ENCODE assay signal across 9 cellular contexts in genomic region chr4:15755781-15756180, GRCh38. TPM values are rescaled to one million over a fixed set of nuclear protein-coding genes. Genes with fewer than 3 reads are reported as not detected.
DNase-seq lines count a peak whose midpoint lies in the region; ATAC-seq and TF ChIP-seq lines count a peak whose summit lies in the region.
"Had no signal": no experiment of that assay in that cellular context is flagged by ENCODE, and none has a peak within 500 bp of the region (broad histone marks: within the 10 kb centered on the region; RNA-seq: fewer than 3 reads in every experiment).

No MANE protein-coding gene starts in this region.

- no peaks in the 10 kb centered on the region for H4K20me1 ChIP-seq in SK-N-SH (ENCODE audit: insufficient read depth)

- no peak for TF ChIP-seq RAD21 in SK-N-SH (IDR thresholded peaks at IDR 0.05; ENCODE audit: low read length)

- H3K79me1 ChIP-seq in mesenchymal stem cell (replicated peaks; ENCODE audit: low read length, poor library complexity, severe bottlenecking) = no peaks in the 10 kb centered on the region

- no peak overlapping the region for H3K4me3 ChIP-seq in SK-N-SH (ENCODE audit: low read depth in 2 of 2, low read length in 1 of 2)
- no peak overlapping the region for H3K4me3 ChIP-seq in mesenchymal stem cell (ENCODE audit: insufficient read depth in 1 of 2, low read depth in 1 of 2, low read length in 2 of 2)
- H3K4me3 ChIP-seq in upper lobe of left lung = no peak overlapping the region

- H3K14ac ChIP-seq in mesenchymal stem cell (ENCODE audit: low read length in 2 of 2) = no peak overlapping the region

- no peak overlapping the region for H4K8ac ChIP-seq in mesenchymal stem cell (ENCODE audit: low read length)

- DNase-seq in SK-N-SH = no peak
- DNase-seq in H4 (ENCODE audit: low spot score) = peak; percentile 47
- peak; percentile 54 for DNase-seq in M059J (ENCODE audit: low read depth)
- DNase-seq in mesenchymal stem cell = peak; percentile 56
- DNase-seq in KBM-7 = no peak
- DNase-seq in upper lobe of left lung = no peak

- no peaks in the 10 kb centered on the region for H3F3A ChIP-seq in SK-N-SH (replicated peaks; ENCODE audit: insufficient read depth)

- H3K9ac ChIP-seq in SK-N-SH (no peak overlapping the region), mesenchymal stem cell (ENCODE audit: low read length) (no peak overlapping the region)

- no peak for ATAC-seq in SK-N-SH treated with all-trans-retinoic acid at 6 μM for 48 hours
- ATAC-seq in upper lobe of left lung (ENCODE audit: low FRiP score in 2 of 2) = no peak
- ATAC-seq in GM18868 (IDR thresholded peaks at IDR 0.05; ENCODE audit: unreplicated experiment) = no peak

- H3K79me2 ChIP-seq in SK-N-SH (ENCODE audit: insufficient read depth) = no peaks in the 10 kb centered on the region

- no peak for TF ChIP-seq POLR2A in upper lobe of left lung (IDR thresholded peaks at IDR 0.05)

- H2BK120ac ChIP-seq in mesenchymal stem cell (ENCODE audit: low read depth, low read length) = no peak overlapping the region

- no peak overlapping the region for H3K23ac ChIP-seq in mesenchymal stem cell (ENCODE audit: low read length in 2 of 2)

- no peak for TF ChIP-seq EP300 in SK-N-SH (IDR thresholded peaks at IDR 0.05; ENCODE audit: borderline replicate concordance in 1 of 2, low read depth in 1 of 2, low read length in 1 of 2)
- TF ChIP-seq EP300 in upper lobe of left lung (IDR thresholded peaks at IDR 0.05) = no peak

- no peak overlapping the region for H3K18ac ChIP-seq in mesenchymal stem cell (ENCODE audit: low read depth in 1 of 2, low read length in 2 of 2)

- no peak overlapping the region for H2BK15ac ChIP-seq in mesenchymal stem cell (ENCODE audit: low read depth, poor library complexity, severe bottlenecking)

- TF ChIP-seq CTCF in SK-N-SH (IDR thresholded peaks at IDR 0.05) = no peak
- no peak for TF ChIP-seq CTCF in upper lobe of left lung (IDR thresholded peaks at IDR 0.05)

- no peak overlapping the region for H3K4ac ChIP-seq in mesenchymal stem cell (ENCODE audit: low read depth in 1 of 2, low read length in 2 of 2)

- in situ Hi-C loops in KBM-7 (cut with MboI; ENCODE audit: low pct_unique_long_range_greater_than_20kb, low sequenced_read_pairs) = no loop called here

- H2BK12ac ChIP-seq in mesenchymal stem cell (ENCODE audit: low read length in 2 of 2) = no peak overlapping the region

- H3K36me3 ChIP-seq in SK-N-SH (replicated peaks in 1 of 2; ENCODE audit: control insufficient read depth in 1 of 2, insufficient read depth in 2 of 2, low read length in 1 of 2) (no peaks in the 10 kb centered on the region), mesenchymal stem cell (ENCODE audit: control insufficient read depth in 1 of 2, insufficient read depth in 2 of 2, low read depth in 1 of 2, low read length in 2 of 2) (no peaks in the 10 kb centered on the region), upper lobe of left lung (no peaks in the 10 kb centered on the region)

- H2AK5ac ChIP-seq in mesenchymal stem cell (ENCODE audit: low read length, severe bottlenecking) = no peak overlapping the region

- H3K4me2 ChIP-seq in SK-N-SH (no peak overlapping the region), mesenchymal stem cell (ENCODE audit: low read length, poor library complexity, severe bottlenecking) (no peak overlapping the region)

- 0 out of 2 replicates have a peak overlapping the region, but pooled peaks have one; percentile 4 for H2AFZ ChIP-seq in SK-N-SH (ENCODE audit: low read depth)
- H2AFZ ChIP-seq in mesenchymal stem cell (ENCODE audit: low read depth, low read length) = no peak overlapping the region

- H3K4me1 ChIP-seq in SK-N-SH (ENCODE audit: control insufficient read depth in 1 of 2, insufficient read depth in 2 of 2, low read depth in 1 of 2, low read length in 1 of 2) (no peaks in the 10 kb centered on the region), mesenchymal stem cell (ENCODE audit: control insufficient read depth, insufficient read depth, low read depth, low read length) (peaks cover 6% of the 10 kb centered on the region), upper lobe of left lung (peaks cover 5 to 14% (median 9%) of the 10 kb centered on the region in 4 donors)

- WGBS in SK-N-SH (ENCODE audit: low lambda C conversion rate) = 49% methylated on average over 1 of the region's 1 CpG
- WGBS in mesenchymal stem cell = 60% methylated on average over 1 of the region's 1 CpG
- 59 to 79% methylated on average over 1 of the region's 1 CpG for whole genome bisulfite sequencing in upper lobe of left lung, 2 donors

- H3K9me2 ChIP-seq in SK-N-SH = no peaks in the 10 kb centered on the region

- H3K27me3 ChIP-seq in SK-N-SH (ENCODE audit: insufficient read depth) = no peaks in the 10 kb centered on the region
- no peaks in the 10 kb centered on the region for H3K27me3 ChIP-seq in mesenchymal stem cell (ENCODE audit: control insufficient read depth in 1 of 2, insufficient read depth in 1 of 2, low read length in 2 of 2)
- no peaks in the 10 kb centered on the region for H3K27me3 ChIP-seq in upper lobe of left lung

- H2BK5ac ChIP-seq in mesenchymal stem cell (ENCODE audit: low read depth, low read length, poor library complexity, severe bottlenecking) = no peak overlapping the region

- H3K9me3 ChIP-seq in SK-N-SH (no peaks in the 10 kb centered on the region), mesenchymal stem cell (ENCODE audit: control insufficient read depth, low read length) (no peaks in the 10 kb centered on the region), upper lobe of left lung (no peaks in the 10 kb centered on the region)

- CTCF ChIA-PET in SK-N-SH (lab: Yijun Ruan, JAX) = interaction anchor here (1.2 kb wide), 1 partner anchor 50 kb away, joined by 3 read pairs; no protein-coding TSS in a partner anchor

- no peak overlapping the region for H4K91ac ChIP-seq in mesenchymal stem cell (ENCODE audit: low read length)

- H3K27ac ChIP-seq in SK-N-SH (ENCODE audit: low read depth in 2 of 2, low read length in 1 of 2) = no peak overlapping the region
- no peak overlapping the region for H3K27ac ChIP-seq in mesenchymal stem cell (ENCODE audit: low read length, poor library complexity, severe bottlenecking)
- no peak overlapping the region for H3K27ac ChIP-seq in upper lobe of left lung

- POLR2A ChIA-PET in SK-N-SH (lab: Yijun Ruan, JAX) = no interaction called here

TF ChIP-seq in SK-N-SH, 30 proteins besides CTCF, POLR2A, EP300 and RAD21:
- TF ChIP-seq MXI1 (IDR thresholded peaks at IDR 0.05; ENCODE audit: low read depth, low read length) = no peak
- no peak for TF ChIP-seq RFX5 (IDR thresholded peaks at IDR 0.05; ENCODE audit: low read length)
- no peak for TF ChIP-seq RCOR1 (IDR thresholded peaks at IDR 0.05; ENCODE audit: low read length)
- no peak for TF ChIP-seq EZH2phosphoT487 (IDR thresholded peaks at IDR 0.05; ENCODE audit: borderline replicate concordance, low read depth)
- TF ChIP-seq TCF12 (IDR thresholded peaks at IDR 0.05) = no peak
- no peak for TF ChIP-seq RXRA (IDR thresholded peaks at IDR 0.05; ENCODE audit: borderline replicate concordance, low read depth)
- no peak for TF ChIP-seq POLR2AphosphoS5 (IDR thresholded peaks at IDR 0.05; ENCODE audit: low read depth, low read length)

TF ChIP-seq in SK-N-SH treated with all-trans-retinoic acid at 6 μM for 48 hours, 23 proteins besides CTCF, POLR2A, EP300 and RAD21 (continues in another document):
- no peak for TF ChIP-seq ZC3H10 (CRISPR knock-in tag; IDR thresholded peaks at IDR 0.05)
- TF ChIP-seq, protein P1, sequence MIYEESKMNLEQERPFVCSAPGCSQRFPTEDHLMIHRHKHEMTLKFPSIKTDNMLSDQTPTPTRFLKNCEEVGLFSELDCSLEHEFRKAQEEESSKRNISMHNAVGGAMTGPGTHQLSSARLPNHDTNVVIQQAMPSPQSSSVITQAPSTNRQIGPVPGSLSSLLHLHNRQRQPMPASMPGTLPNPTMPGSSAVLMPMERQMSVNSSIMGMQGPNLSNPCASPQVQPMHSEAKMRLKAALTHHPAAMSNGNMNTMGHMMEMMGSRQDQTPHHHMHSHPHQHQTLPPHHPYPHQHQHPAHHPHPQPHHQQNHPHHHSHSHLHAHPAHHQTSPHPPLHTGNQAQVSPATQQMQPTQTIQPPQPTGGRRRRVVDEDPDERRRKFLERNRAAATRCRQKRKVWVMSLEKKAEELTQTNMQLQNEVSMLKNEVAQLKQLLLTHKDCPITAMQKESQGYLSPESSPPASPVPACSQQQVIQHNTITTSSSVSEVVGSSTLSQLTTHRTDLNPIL (CRISPR knock-in tag; IDR thresholded peaks at IDR 0.05; ENCODE audit: low read depth) = no peak
- no peak for TF ChIP-seq SNAI2 (CRISPR knock-in tag; IDR thresholded peaks at IDR 0.05)
- no peak for TF ChIP-seq PPARA (CRISPR knock-in tag; IDR thresholded peaks at IDR 0.05; ENCODE audit: borderline replicate concordance)
- TF ChIP-seq TCF4 (CRISPR knock-in tag; IDR thresholded peaks at IDR 0.05; ENCODE audit: borderline replicate concordance) = no peak
- TF ChIP-seq CSRNP3 (CRISPR knock-in tag; IDR thresholded peaks at IDR 0.05) = no peak
- TF ChIP-seq TOX (CRISPR knock-in tag; IDR thresholded peaks at IDR 0.05; ENCODE audit: borderline replicate concordance) = no peak
- TF ChIP-seq ZNF8 (CRISPR knock-in tag; IDR thresholded peaks at IDR 0.05) = no peak
- no peak for TF ChIP-seq ZFP3 (CRISPR knock-in tag; IDR thresholded peaks at IDR 0.05)

RNA-seq across cellular contexts. Expression of gene CD38, which starts 22.3 kb away (rescaled TPM):
- polyA plus RNA-seq in SK-N-SH (2012; rRNA removed) = 0.02 TPM in 1 of 2 replicates, not detected in the other
- polyA plus RNA-seq in SK-N-SH (2012; cell fraction: cytosol; rRNA removed) = 0.01 and 0.04 TPM in 2 replicates
- 0.01 TPM in 2 replicates for polyA plus RNA-seq in SK-N-SH (2012; cell fraction: nucleus; rRNA removed)
- 0.02 TPM in 1 of 2 replicates, not detected in the other for total RNA-seq in H4 (2014; rRNA removed; shearing (Covaris generic))
- total RNA-seq in M059J (2014; rRNA removed; shearing (Covaris generic)) = 0.44 and 0.99 TPM in 2 replicates
- polyA plus RNA-seq in mesenchymal stem cell (2013, experiment 1 of 2) = 0.41 TPM
- 0.42 TPM for polyA plus RNA-seq in mesenchymal stem cell (2013, experiment 2 of 2)
- total RNA-seq in upper lobe of left lung = 10 to 100 TPM in 5 of 6 donors, 1 to 10 TPM in 1; 8.5 to 72.3 (median 28.3) TPM
- total RNA-seq: A172 had no signal

RNA-seq across cellular contexts. Expression of gene BST1, which starts 52.9 kb away (rescaled TPM):
- polyA plus RNA-seq in SK-N-SH (2012; rRNA removed) = 7.3 and 8.3 TPM in 2 replicates
- polyA plus RNA-seq in SK-N-SH (2012; cell fraction: cytosol; rRNA removed) = 7.9 and 8.3 TPM in 2 replicates
- polyA plus RNA-seq in SK-N-SH (2012; cell fraction: nucleus; rRNA removed) = 3.8 and 4.3 TPM in 2 replicates
- 0.56 TPM in 1 of 2 replicates, not detected in the other for total RNA-seq in H4 (2014; rRNA removed; shearing (Covaris generic))
- 3.0 and 8.6 TPM in 2 replicates for total RNA-seq in M059J (2014; rRNA removed; shearing (Covaris generic))
- 0.22 TPM for polyA plus RNA-seq in mesenchymal stem cell (2013, experiment 1 of 2)
- polyA plus RNA-seq in mesenchymal stem cell (2013, experiment 2 of 2) = 0.37 TPM
- total RNA-seq in upper lobe of left lung = 10 to 100 TPM in 4 of 6 donors, 1 to 10 TPM in 2; 4.2 to 19.5 (median 11.1) TPM
- total RNA-seq: A172 had no signal

Comparison
In these comparisons a context has a peak if more than half of its experiments do, and no peak if none do; other contexts are left out.
1. DNase-seq: peak in H4 (single experiment), M059J (single experiment) and mesenchymal stem cell (single experiment); none in SK-N-SH (single experiment), KBM-7 (single experiment) and upper lobe of left lung (0 of 2).